In the genomic region with DNA sequence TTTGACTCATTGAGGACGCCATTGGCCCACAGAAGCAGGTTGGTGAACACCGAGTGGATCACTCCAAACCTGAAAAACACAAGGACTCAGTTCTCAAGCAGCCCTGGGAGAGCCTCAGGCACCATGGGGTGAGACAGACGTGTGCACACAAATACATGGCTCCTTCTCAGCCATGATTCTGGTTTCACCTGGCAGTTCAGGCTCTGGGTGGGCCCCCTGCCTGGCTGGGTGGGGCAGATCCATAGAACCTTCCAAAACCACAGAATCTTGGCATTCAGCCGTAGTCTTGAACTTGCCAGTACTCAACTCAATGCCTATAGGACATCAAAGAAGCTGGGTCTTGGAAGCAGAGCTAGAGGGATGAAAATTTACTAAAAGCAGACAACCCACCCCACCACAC, we compare ENCODE assay signal across 23 cellular contexts. TPM values are rescaled to one million over a fixed set of nuclear protein-coding genes. Genes with fewer than 3 reads are reported as not detected.
DNase-seq lines count a peak whose midpoint lies in the region; ATAC-seq and TF ChIP-seq lines count a peak whose summit lies in the region.
"Had no signal": no experiment of that assay in that cellular context is flagged by ENCODE, and none has a peak within 500 bp of the region (broad histone marks: within the 10 kb centered on the region; RNA-seq: fewer than 3 reads in every experiment).

No MANE protein-coding gene starts in this region.

- intact Hi-C loops in PC-3 (cut with micrococcal nuclease) = no loop called here

- CTCF ChIA-PET in PC-3 (lab: Charles Lee) = no interaction called here

- H3K36me3 ChIP-seq in PC-3 (ENCODE audit: low read depth, low read length) = no peaks in the 10 kb centered on the region
- H3K36me3 ChIP-seq in right atrium auricular region = no peaks in the 10 kb centered on the region
- H3K36me3 ChIP-seq: BE2C; BLaER1 treated with 17β-estradiol and CSF1 and Interleukin-3, amounts not matched to agents 10 nM and 100 nM had no signal

- no peak overlapping the region for H3K27ac ChIP-seq in PC-3 (ENCODE audit: low read length)
- no peak overlapping the region for H3K27ac ChIP-seq in epithelial cell of prostate
- H3K27ac ChIP-seq in right atrium auricular region = no peak overlapping the region
- H3K27ac ChIP-seq: A549; BLaER1 treated with 17β-estradiol and CSF1 and Interleukin-3, amounts not matched to agents 10 nM and 100 nM had no signal

- peak; percentile 19 for DNase-seq in Daoy (ENCODE audit: low read depth)
- peak; percentile 25 for DNase-seq in PC-3
- DNase-seq in epithelial cell of prostate (ENCODE audit: low read depth, low spot score) = peak; percentile 27
- no peak for DNase-seq in right atrium auricular region (ENCODE audit: low spot score)
- DNase-seq in anterior cingulate cortex (lab: John Stamatoyannopoulos, UW) = no peak
- DNase-seq: 8988T; ACHN; AML-193; BE2C; CD4-positive, alpha-beta T cell; CD8-positive, alpha-beta memory T cell; DMS 273 treated with DMSO at 0.1 percent for 48 hours; DMS79; GF-D8; H9; HFFc6 had no signal

- H4K20me1 ChIP-seq in PC-3 (ENCODE audit: low read length) = no peaks in the 10 kb centered on the region
- H4K20me1 ChIP-seq: BLaER1 treated with 17β-estradiol and CSF1 and Interleukin-3, amounts not matched to agents 10 nM and 100 nM had no signal

- BruUV-seq in PC-3 (replicated peaks; lab: Mats Ljungman, UMichigan) = no TSS peak

- H3K4me3 ChIP-seq in PC-3 (ENCODE audit: low read length) (no peak overlapping the region), right atrium auricular region (no peak overlapping the region)
- H3K4me3 ChIP-seq: A549; BLaER1 treated with 17β-estradiol and CSF1 and Interleukin-3, amounts not matched to agents 10 nM and 100 nM; GM23338 had no signal

- ATAC-seq in PC-3 (no peak), GM18505 (IDR thresholded peaks at IDR 0.05; ENCODE audit: unreplicated experiment) (no peak)
- ATAC-seq: A549, GM23338, HCT116 had no signal

- H3K9me3 ChIP-seq in PC-3 (ENCODE audit: low read length) (no peaks in the 10 kb centered on the region), right atrium auricular region (no peaks in the 10 kb centered on the region)
- H3K9me3 ChIP-seq: A549, BE2C had no signal

- no peaks in the 10 kb centered on the region for H3K79me2 ChIP-seq in PC-3 (ENCODE audit: low read length)

- POLR2A ChIA-PET in PC-3 (lab: Charles Lee; ENCODE audit: unreplicated experiment) = no interaction called here

- no peaks in the 10 kb centered on the region for H3K9me2 ChIP-seq in PC-3 (replicated peaks; ENCODE audit: low read length)

- H3K4me2 ChIP-seq in PC-3 (ENCODE audit: low read length) = no peak overlapping the region
- H3K4me2 ChIP-seq: A549; BLaER1 treated with 17β-estradiol and CSF1 and Interleukin-3, amounts not matched to agents 10 nM and 100 nM; GM23338 had no signal

- no peak overlapping the region for H3K9ac ChIP-seq in PC-3 (ENCODE audit: low read length)
- H3K9ac ChIP-seq: BLaER1 treated with 17β-estradiol and CSF1 and Interleukin-3, amounts not matched to agents 10 nM and 100 nM had no signal

- no peak overlapping the region for H2AFZ ChIP-seq in PC-3 (ENCODE audit: low read length)
- H2AFZ ChIP-seq: GM23338 had no signal

- peaks cover 4% of the 10 kb centered on the region; the same call in 1 of the 2 replicates for H3K27me3 ChIP-seq in PC-3 (ENCODE audit: low read length)
- no peaks in the 10 kb centered on the region for H3K27me3 ChIP-seq in right atrium auricular region
- H3K27me3 ChIP-seq: BLaER1 treated with 17β-estradiol and CSF1 and Interleukin-3, amounts not matched to agents 10 nM and 100 nM had no signal

- H3K4me1 ChIP-seq in PC-3 (ENCODE audit: insufficient read depth, low read length) = peaks cover 12% of the 10 kb centered on the region
- H3K4me1 ChIP-seq in right atrium auricular region = no peaks in the 10 kb centered on the region
- H3K4me1 ChIP-seq: A549; BE2C; BLaER1 treated with 17β-estradiol and CSF1 and Interleukin-3, amounts not matched to agents 10 nM and 100 nM had no signal

- H3F3A ChIP-seq in PC-3 (ENCODE audit: low read length, unreplicated experiment) = no peaks in the 10 kb centered on the region

- TF ChIP-seq POLR2A in GM18505 (IDR thresholded peaks at IDR 0.05; ENCODE audit: borderline replicate concordance, extremely low read depth, insufficient read depth, insufficient read length) = no peak

- no peak for TF ChIP-seq CTCF in PC-3 (conservative IDR thresholded peaks at IDR 0.05; ENCODE audit: low read depth, low read length)
- TF ChIP-seq CTCF in right atrium auricular region (IDR thresholded peaks at IDR 0.05) = no peak

RNA-seq across cellular contexts. Expression of a gene that starts 24.2 kb away (rescaled TPM):
- total RNA-seq in Daoy (2014; rRNA removed; shearing (Covaris generic)) = not detected in 2 replicates
- total RNA-seq in PC-3 (2014; rRNA removed) (not detected in 2 replicates), right atrium auricular region (not detected)
- total RNA-seq: CD4-positive, alpha-beta T cell; CD8-positive, alpha-beta memory T cell; G401; GM23338; H4; H9; HFFc6 had no signal

RNA-seq across cellular contexts. Expression of a gene that starts 45.5 kb away (rescaled TPM):
- total RNA-seq in Daoy (2014; rRNA removed; shearing (Covaris generic)) = 19.3 and 19.4 TPM in 2 replicates
- total RNA-seq in PC-3 (2014; rRNA removed) (4.7 and 10.1 TPM in 2 replicates), right atrium auricular region (10 to 100 TPM; 14.5 to 14.9 TPM)

Comparison
In these comparisons a context has a peak if more than half of its experiments do, and no peak if none do; other contexts are left out.
1. DNase-seq: peak in Daoy (single experiment), PC-3 (single experiment) and epithelial cell of prostate (single experiment); none in right atrium auricular region (single experiment) and anterior cingulate cortex (0 of 58).